14 cellular contexts compared by ENCODE assay signal in genomic region chr12:13962699-13963098, GRCh38. TPM values are rescaled to one million over a fixed set of nuclear protein-coding genes. Genes with fewer than 3 reads are reported as not detected.
DNase-seq lines count a peak whose midpoint lies in the region; TF ChIP-seq lines count a peak whose summit lies in the region.
"Had no signal": no experiment of that assay in that cellular context is flagged by ENCODE, and none has a peak within 500 bp of the region (broad histone marks: within the 10 kb centered on the region; RNA-seq: fewer than 3 reads in every experiment).

No MANE protein-coding gene starts in this region.

- no peak overlapping the region for H3K4me2 ChIP-seq in OCI-LY7 (ENCODE audit: low read length)
- H3K4me2 ChIP-seq in hepatocyte, result no peak overlapping the region

- H3K9me2 ChIP-seq in OCI-LY7 (ENCODE audit: insufficient read depth, low read length), result no peaks in the 10 kb centered on the region
- no peaks in the 10 kb centered on the region for H3K9me2 ChIP-seq in hepatocyte (replicated peaks; ENCODE audit: insufficient read depth)

- H3K27me3 ChIP-seq in BE2C (peaks cover 13% of the 10 kb centered on the region), hepatocyte (peaks cover 10% of the 10 kb centered on the region), colonic mucosa (no peaks in the 10 kb centered on the region), transverse colon (peaks cover 8% of the 10 kb centered on the region)
- no peaks in the 10 kb centered on the region for H3K27me3 ChIP-seq in CD8-positive, alpha-beta memory T cell (ENCODE audit: insufficient read depth, low read length, poor library complexity, severe bottlenecking)
- H3K27me3 ChIP-seq: ascending aorta had no signal

- no peak for TF ChIP-seq POLR2A in transverse colon (IDR thresholded peaks at IDR 0.05)

- H3K36me3 ChIP-seq in BE2C (no peaks in the 10 kb centered on the region), OCI-LY7 (ENCODE audit: insufficient read depth, low read length) (no peaks in the 10 kb centered on the region), hepatocyte (replicated peaks; ENCODE audit: insufficient read depth, low read depth) (no peaks in the 10 kb centered on the region), colonic mucosa (no peaks in the 10 kb centered on the region), transverse colon (no peaks in the 10 kb centered on the region)
- no peaks in the 10 kb centered on the region for H3K36me3 ChIP-seq in CD8-positive, alpha-beta memory T cell (ENCODE audit: insufficient read depth, low read length)
- H3K36me3 ChIP-seq: ascending aorta had no signal

- no peaks in the 10 kb centered on the region for H3K9me3 Mint-ChIP-seq in CD8-positive, alpha-beta memory T cell

- TF ChIP-seq CTCF in BE2C (IDR thresholded peaks at IDR 0.05; ENCODE audit: low read depth, low read length), result peak; percentile 80
- TF ChIP-seq CTCF in GM13976 (IDR thresholded peaks at IDR 0.05; ENCODE audit: borderline replicate concordance, control extremely low read depth, extremely low read depth, insufficient read depth, missing control alignments), result peak; percentile 22
- peak; percentile 66 for TF ChIP-seq CTCF in OCI-LY7 (conservative IDR thresholded peaks at IDR 0.05; ENCODE audit: low read length)
- peak; percentile 23 for TF ChIP-seq CTCF in hepatocyte (IDR thresholded peaks at IDR 0.05; ENCODE audit: poor library complexity)
- TF ChIP-seq CTCF in colonic mucosa (IDR thresholded peaks at IDR 0.05), result no peak
- TF ChIP-seq CTCF in transverse colon (IDR thresholded peaks at IDR 0.05), result peak in 1 of 5 experiments; percentile 7

- no peak overlapping the region for H3K4me3 ChIP-seq in BE2C (ENCODE audit: low read depth, low read length)
- no peak overlapping the region for H3K4me3 ChIP-seq in OCI-LY7 (ENCODE audit: low read depth, low read length, poor library complexity, severe bottlenecking)
- H3K4me3 ChIP-seq in hepatocyte, result no peak overlapping the region
- H3K4me3 ChIP-seq in CD8-positive, alpha-beta memory T cell (ENCODE audit: low read length), result no peak overlapping the region
- H3K4me3 ChIP-seq in colonic mucosa, result no peak overlapping the region
- H3K4me3 ChIP-seq in transverse colon, result no peak overlapping the region
- H3K4me3 ChIP-seq: ascending aorta, skin epidermis had no signal

- H3K27ac ChIP-seq in OCI-LY7 (ENCODE audit: low read depth, low read length, poor library complexity, severe bottlenecking) (no peak overlapping the region), hepatocyte (no peak overlapping the region), colonic mucosa (no peak overlapping the region), transverse colon (no peak overlapping the region)
- H3K27ac ChIP-seq in CD8-positive, alpha-beta memory T cell (ENCODE audit: low read depth, low read length), result no peak overlapping the region
- H3K27ac ChIP-seq: ascending aorta, skin epidermis had no signal

- H4K20me1 ChIP-seq in OCI-LY7 (ENCODE audit: insufficient read depth, low read length) (no peaks in the 10 kb centered on the region), hepatocyte (ENCODE audit: insufficient read depth, poor library complexity, severe bottlenecking) (no peaks in the 10 kb centered on the region)

- BruUV-seq in OCI-LY7 (replicated peaks; lab: Mats Ljungman, UMichigan), result no TSS peak

- in situ Hi-C loops in GM13976 (cut with MboI; ENCODE audit: low sequenced_read_pairs, unreplicated experiment), result loop anchor here (10.0 kb wide), 1 partner anchor 202 kb away; no protein-coding TSS in a partner anchor
- in situ Hi-C loops in transverse colon (cut with MboI; ENCODE audit: low pct_ligation_motif_present in 1 of 4, low pct_unique_long_range_greater_than_20kb in 1 of 4, low sequenced_read_pairs in 3 of 4), result no loop called here

- H3K4me1 ChIP-seq in BE2C (no peaks in the 10 kb centered on the region), OCI-LY7 (ENCODE audit: insufficient read depth, low read length, poor library complexity, severe bottlenecking) (no peaks in the 10 kb centered on the region), hepatocyte (ENCODE audit: insufficient read depth) (no peaks in the 10 kb centered on the region), colonic mucosa (no peaks in the 10 kb centered on the region), transverse colon (no peaks in the 10 kb centered on the region)
- H3K4me1 ChIP-seq in CD8-positive, alpha-beta memory T cell (ENCODE audit: insufficient read depth, low read length), result no peaks in the 10 kb centered on the region
- H3K4me1 ChIP-seq: ascending aorta had no signal

- POLR2A ChIA-PET in OCI-LY7 (lab: Charles Lee), result no interaction called here
- POLR2A ChIA-PET in CD8-positive, alpha-beta memory T cell (lab: Charles Lee), result no interaction called here

- no peak overlapping the region for H3K4me3 Mint-ChIP-seq in CD8-positive, alpha-beta memory T cell

- peak; percentile 58 for DNase-seq in BE2C
- no peak for DNase-seq in GM13976 (ENCODE audit: low spot score)
- peak; percentile 37 for DNase-seq in OCI-LY7 (ENCODE audit: low spot score)
- DNase-seq in hepatocyte (ENCODE audit: low spot score), result no peak
- DNase-seq in ecto neural progenitor cell (ENCODE audit: low spot score), result no peak
- DNase-seq in CD8-positive, alpha-beta memory T cell, result no peak
- DNase-seq in colonic mucosa, result no peak
- DNase-seq in transverse colon, result no peak
- DNase-seq: foreskin fibroblast, mesenchymal stem cell had no signal

- H3K9me3 ChIP-seq in BE2C (no peaks in the 10 kb centered on the region), OCI-LY7 (ENCODE audit: low read length) (no peaks in the 10 kb centered on the region), hepatocyte (ENCODE audit: low read depth) (no peaks in the 10 kb centered on the region), colonic mucosa (no peaks in the 10 kb centered on the region), transverse colon (no peaks in the 10 kb centered on the region)
- H3K9me3 ChIP-seq in CD8-positive, alpha-beta memory T cell (ENCODE audit: low read length), result no peaks in the 10 kb centered on the region
- H3K9me3 ChIP-seq: ascending aorta had no signal

- 86% methylated on average over 8 of the region's 8 CpGs for WGBS in hepatocyte (ENCODE audit: low lambda C conversion rate, missing lambda C conversion rate)
- 84 to 96% methylated on average over 5 to 8 of the region's 8 CpGs for WGBS in transverse colon (ENCODE audit: low coverage in 1 of 2), 2 donors

- TF ChIP-seq EP300 in transverse colon (IDR thresholded peaks at IDR 0.05; ENCODE audit: low read depth), result no peak

- no peaks in the 10 kb centered on the region for H3K36me3 Mint-ChIP-seq in CD8-positive, alpha-beta memory T cell

- no peaks in the 10 kb centered on the region for H3K4me1 Mint-ChIP-seq in CD8-positive, alpha-beta memory T cell

- intact Hi-C loops in OCI-LY7 (cut with micrococcal nuclease; ENCODE audit: unreplicated experiment) (loop anchor here (5.0 kb wide), 1 partner anchor 205 kb away; no protein-coding TSS in a partner anchor), colonic mucosa (cut with DNase I) (no loop called here), transverse colon (cut with DNase I; ENCODE audit: low total_unique reads) (no loop called here)

- peaks cover 5 to 7% of the 10 kb centered on the region in 2 donors for H3K27me3 Mint-ChIP-seq in CD8-positive, alpha-beta memory T cell

- H3K9ac ChIP-seq in colonic mucosa (ENCODE audit: low read depth in 2 of 2, low read length in 2 of 2), result no peak overlapping the region

- H3K79me2 ChIP-seq in OCI-LY7 (ENCODE audit: insufficient read depth, low read depth, low read length), result no peaks in the 10 kb centered on the region
- no peaks in the 10 kb centered on the region for H3K79me2 ChIP-seq in hepatocyte

- CTCF ChIA-PET in OCI-LY7 (lab: Charles Lee; ENCODE audit: unreplicated experiment), result no interaction called here
- CTCF ChIA-PET in CD8-positive, alpha-beta memory T cell (lab: Charles Lee), result no interaction called here

- no peak overlapping the region for H3K27ac Mint-ChIP-seq in CD8-positive, alpha-beta memory T cell

- H2AFZ ChIP-seq in OCI-LY7 (ENCODE audit: low read length) (no peak overlapping the region), hepatocyte (no peak overlapping the region)

RNA-seq across cellular contexts. Expression of gene GRIN2B, which starts 18.7 kb away (rescaled TPM):
- 0.02 TPM for polyA plus RNA-seq in BE2C (2012; ENCODE audit: insufficient read depth, insufficient read length, low read depth)
- under 0.01 and 0.03 TPM in 2 replicates for total RNA-seq in OCI-LY7 (2014; rRNA removed; shearing (Covaris generic))
- total RNA-seq in OCI-LY7 (2022), result not detected in 2 replicates
- 0.04 and 0.60 TPM in 2 replicates for total RNA-seq in hepatocyte
- polyA plus RNA-seq in hepatocyte, result 0.26 and 0.75 TPM in 2 replicates
- not detected for total RNA-seq in CD8-positive, alpha-beta memory T cell
- polyA plus RNA-seq in CD8-positive, alpha-beta memory T cell, result not detected
- 1 to 10 TPM; 1.5 to 2.1 TPM for total RNA-seq in colonic mucosa
- total RNA-seq in transverse colon, result 10 to 100 TPM in 1 of 4 donors, 1 to 10 TPM in 1, under 1 TPM in 2; 0.27 to 14.7 (median 1.3) TPM
- total RNA-seq: activated CD8-positive, alpha-beta memory T cell treated with anti-CD3 and anti-CD28 coated beads for 36 hours; RPMI7951 had no signal

Comparison
In these comparisons a context has a peak if more than half of its experiments do, and no peak if none do; other contexts are left out.
1. DNase-seq: peak in BE2C (single experiment) and OCI-LY7 (single experiment); none in GM13976 (single experiment), hepatocyte (single experiment), ecto neural progenitor cell (single experiment), CD8-positive, alpha-beta memory T cell (0 of 5), colonic mucosa (single experiment) and transverse colon (single experiment).